Comparison of ENCODE assay signal across 13 cellular contexts in the genomic region with DNA sequence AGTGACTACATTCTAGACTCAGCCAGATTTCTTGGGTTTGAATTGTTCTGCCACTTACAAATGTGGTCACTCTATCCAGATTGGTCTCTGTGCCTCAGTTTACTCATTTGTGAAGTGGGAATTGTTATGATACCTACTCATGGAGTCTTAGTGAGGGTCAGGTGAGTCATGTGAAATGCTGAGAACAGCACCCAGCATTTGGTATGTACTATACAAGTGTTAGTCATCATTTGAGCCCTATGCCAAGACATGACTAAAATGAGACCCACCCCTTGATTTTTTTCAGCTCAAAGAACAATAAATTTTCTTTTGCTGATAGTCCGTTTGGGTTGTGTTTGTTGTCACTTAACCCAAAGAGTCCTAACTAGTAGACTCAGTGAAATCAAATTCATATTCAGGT.
DNase-seq lines count a peak whose midpoint lies in the region; ATAC-seq, FAIRE-seq and TF ChIP-seq lines count a peak whose summit lies in the region.
"Had no signal": no experiment of that assay in that cellular context is flagged by ENCODE, and none has a peak within 500 bp of the region (broad histone marks: within the 10 kb centered on the region; RNA-seq: fewer than 3 reads in every experiment).

No MANE protein-coding gene starts in this region.

- no peak for TF ChIP-seq POLR2A in uterus (IDR thresholded peaks at IDR 0.05)

- intact Hi-C loops in uterus (cut with DNase I; ENCODE audit: low total_unique reads): no loop called here

- no peaks in the 10 kb centered on the region for H3K36me3 ChIP-seq in uterus
- H3K36me3 ChIP-seq: transverse colon had no signal

- DNase-seq in Daoy (ENCODE audit: low read depth) (peak; percentile 95), LoVo (ENCODE audit: low spot score) (peak; percentile 83), choroid plexus epithelial cell (ENCODE audit: low read depth) (peak; percentile 88), omental fat pad (ENCODE audit: low spot score) (no peak), NCI-H128 (lab: John Stamatoyannopoulos, UW; ENCODE audit: unreplicated experiment) (no peak), SKM-1 (lab: John Stamatoyannopoulos, UW; ENCODE audit: unreplicated experiment) (no peak), GM19239 (ENCODE audit: insufficient read length, low spot score) (no peak), uterus (no peak)
- DNase-seq: activated effector memory CD4-positive, alpha-beta T cell treated with Interleukin-2 at 50 U/mL for 16 hours; DND-41; endodermal cell; NCI-H1417 treated with DMSO at 0.1 percent for 48 hours; transverse colon had no signal

- TF ChIP-seq CTCF in choroid plexus epithelial cell (conservative IDR thresholded peaks at IDR 0.05; ENCODE audit: low read depth, low read length) (no peak), omental fat pad (IDR thresholded peaks at IDR 0.05) (no peak), uterus (IDR thresholded peaks at IDR 0.05) (no peak)

- FAIRE-seq in GM19239 (lab: Jason Lieb, UNC): no peak

- H3K4me3 ChIP-seq in choroid plexus epithelial cell (ENCODE audit: low read depth, low read length) (no peak overlapping the region), uterus (no peak overlapping the region)
- H3K4me3 ChIP-seq: transverse colon had no signal

- no peaks in the 10 kb centered on the region for H3K9me3 ChIP-seq in uterus
- H3K9me3 ChIP-seq: transverse colon had no signal

- no peaks in the 10 kb centered on the region for H3K27me3 ChIP-seq in uterus
- H3K27me3 ChIP-seq: transverse colon had no signal

- no peak overlapping the region for H3K27ac ChIP-seq in uterus
- H3K27ac ChIP-seq: transverse colon had no signal

- no peaks in the 10 kb centered on the region for H3K4me1 ChIP-seq in uterus

- peak; percentile 90 for ATAC-seq in omental fat pad (ENCODE audit: low FRiP score)

Comparison
In these comparisons a context has a peak if more than half of its experiments do, and no peak if none do; other contexts are left out.
1. DNase-seq: peak in Daoy (single experiment), LoVo (single experiment) and choroid plexus epithelial cell (single experiment); none in omental fat pad (single experiment), NCI-H128 (single experiment), SKM-1 (single experiment), GM19239 (single experiment) and uterus (0 of 2).